In the genomic region with DNA sequence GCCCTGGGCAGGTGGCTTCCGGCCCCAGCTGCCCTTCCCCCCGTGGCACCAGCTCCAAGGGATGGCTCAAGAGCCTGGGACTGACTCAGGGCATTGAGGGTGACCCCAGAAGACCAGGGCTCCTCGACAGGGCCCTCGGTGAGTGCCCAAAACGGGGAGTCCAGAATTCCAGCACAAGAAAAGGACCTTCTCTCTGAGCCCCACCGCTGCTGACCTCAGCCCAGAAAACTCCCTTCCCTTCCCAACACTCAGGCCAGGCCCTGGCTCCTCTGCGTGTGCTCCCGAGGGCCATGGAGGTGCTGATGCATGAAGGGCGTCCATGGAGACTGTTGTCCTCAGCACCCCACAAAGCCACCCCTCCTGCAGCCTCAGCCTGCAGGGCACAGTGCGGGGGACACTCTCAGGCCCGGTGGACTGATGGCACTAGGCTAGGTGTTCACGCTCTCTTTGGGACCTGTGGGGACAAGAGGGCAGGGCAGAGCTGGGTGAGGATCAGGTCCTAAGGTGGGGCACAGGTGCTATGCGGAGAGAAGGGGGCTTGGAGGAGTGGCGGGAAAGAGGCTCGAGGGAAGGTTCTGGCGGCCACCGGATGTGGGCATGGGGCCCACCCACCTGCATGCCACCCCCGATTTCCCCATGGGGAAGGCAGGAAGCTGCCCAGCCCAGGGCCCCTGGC, we compare ENCODE assay signal across 9 cellular contexts. TPM values are rescaled to one million over a fixed set of nuclear protein-coding genes. Genes with fewer than 3 reads are reported as not detected.
DNase-seq lines count a peak whose midpoint lies in the region; ATAC-seq lines count a peak whose summit lies in the region.
"Had no signal": no experiment of that assay in that cellular context is flagged by ENCODE, and none has a peak within 500 bp of the region (broad histone marks: within the 10 kb centered on the region; RNA-seq: fewer than 3 reads in every experiment).

No MANE protein-coding gene starts in this region.

- H3K27me3 ChIP-seq in mucosa of rectum (ENCODE audit: control insufficient read depth in 2 of 2, insufficient read depth in 2 of 2, low read length in 2 of 2) (no peaks in the 10 kb centered on the region), thymus (ENCODE audit: control insufficient read depth, insufficient read depth) (no peaks in the 10 kb centered on the region)
- H3K27me3 ChIP-seq: MG63 had no signal

- H3K27ac ChIP-seq in mucosa of rectum (ENCODE audit: low read depth in 2 of 2, low read length in 2 of 2) (peak overlapping the region; percentile 44 to 89), thymus (ENCODE audit: low read depth) (peak overlapping the region; percentile 99)

- DNase-seq in activated gamma-delta T cell treated with Interleukin-2 at 50 U/mL for 16 hours = peak; percentile 61
- DNase-seq in activated gamma-delta T cell (lab: John Stamatoyannopoulos, UW) = no peak
- DNase-seq in activated T-cell treated with anti-CD3 and anti-CD28 coated beads for 48 hours (ENCODE audit: low read depth) = peak; percentile 82
- DNase-seq in NCI-H510A (lab: John Stamatoyannopoulos, UW) = no peak
- DNase-seq: MG63 had no signal

- H3K9me3 ChIP-seq in mucosa of rectum (ENCODE audit: control insufficient read depth in 2 of 2, low read length in 2 of 2) (no peaks in the 10 kb centered on the region), thymus (ENCODE audit: control insufficient read depth) (no peaks in the 10 kb centered on the region)
- H3K9me3 ChIP-seq: MG63 had no signal

- H3K36me3 ChIP-seq in mucosa of rectum (ENCODE audit: control insufficient read depth in 2 of 2, insufficient read depth in 2 of 2, low read length in 2 of 2) (peaks cover 0 to 2% of the 10 kb centered on the region in 2 donors), thymus (ENCODE audit: control insufficient read depth, insufficient read depth) (peaks cover 22% of the 10 kb centered on the region)
- H3K36me3 ChIP-seq: MG63 had no signal

- H3K4me3 ChIP-seq in mucosa of rectum (ENCODE audit: low read length in 2 of 2) = peak overlapping the region; percentile 36 to 69
- peak overlapping the region; percentile 84 for H3K4me3 ChIP-seq in thymus (ENCODE audit: low read length)
- H3K4me3 ChIP-seq: MG63 had no signal

- 5% methylated on average over 18 of the region's 18 CpGs for WGBS in thymus

- ATAC-seq in GM18517 (IDR thresholded peaks at IDR 0.05; ENCODE audit: unreplicated experiment) (no peak), HG03442 (IDR thresholded peaks at IDR 0.05; ENCODE audit: unreplicated experiment) (no peak)

- H3K4me1 ChIP-seq in mucosa of rectum (ENCODE audit: control insufficient read depth in 2 of 2, insufficient read depth in 2 of 2, low read length in 2 of 2) (peaks cover 30% of the 10 kb centered on the region in 2 donors), thymus (ENCODE audit: control insufficient read depth, insufficient read depth, low read length) (peaks cover 8% of the 10 kb centered on the region)

- peak overlapping the region in 1 of 2 donors; percentile 56 for H3K9ac ChIP-seq in mucosa of rectum (ENCODE audit: low read depth in 1 of 2, low read length in 2 of 2)

RNA-seq across cellular contexts. Expression of a gene that starts 4.3 kb away (rescaled TPM):
- polyA plus RNA-seq in thymus = 45.2 TPM

RNA-seq across cellular contexts. Expression of a gene that starts 19.1 kb away (rescaled TPM):
- 103 TPM for polyA plus RNA-seq in thymus

RNA-seq across cellular contexts. Expression of a gene that starts 52.1 kb away (rescaled TPM):
- polyA plus RNA-seq in thymus = 5.6 TPM

Comparison
In these comparisons a context has a peak if more than half of its experiments do, and no peak if none do; other contexts are left out.
1. DNase-seq: peak in activated gamma-delta T cell treated with Interleukin-2 at 50 U/mL for 16 hours (single experiment) and activated T-cell treated with anti-CD3 and anti-CD28 coated beads for 48 hours (single experiment); none in activated gamma-delta T cell (single experiment) and NCI-H510A (single experiment).